ENCODE assay signal across 25 cellular contexts in genomic region chr10:21071001-21071673, GRCh38.
"Had no signal": no experiment of that assay in that cellular context is flagged by ENCODE, and none has a peak within 500 bp of the region (broad histone marks: within the 10 kb centered on the region; RNA-seq: fewer than 3 reads in every experiment).

No MANE protein-coding gene starts in this region.

- H2AFZ ChIP-seq: hepatocyte had no signal

- H3K79me2 ChIP-seq: hepatocyte had no signal

- H3K9me3 ChIP-seq: left ventricle myocardium inferior, mucosa of descending colon, ovary, right atrium auricular region, suprapubic skin, thoracic aorta, tibial artery, uterus had no signal

- H3K4me3 ChIP-seq: hepatocyte, left ventricle myocardium inferior, lung, mucosa of descending colon, ovary, right atrium auricular region, skin epidermis, suprapubic skin, thoracic aorta, tibial artery, uterus had no signal

- H3K27me3 Mint-ChIP-seq: progenitor cell of endocrine pancreas, type B pancreatic cell had no signal

- ATAC-seq: mucosa of descending colon; naive thymus-derived CD4-positive, alpha-beta T cell; natural killer cell treated with Interleukin-12 subunit alpha and Interleukin-12 subunit beta and Interleukin-15 and Interleukin-18, amount 100 ng/mL, for 72 hours; sciatic nerve; stimulated activated naive B cell treated with anti-CD40 and anti-IgM and Interleukin-4, amounts not matched to agents 10 μg/mL and 1 μg/mL and 100 μg/mL, for 72 hours had no signal

- H3K27ac ChIP-seq: hepatocyte, ovary, skin epidermis, suprapubic skin, thoracic aorta, tibial artery, uterus had no signal

- H3K27ac Mint-ChIP-seq: memory B cell; naive thymus-derived CD4-positive, alpha-beta T cell; natural killer cell treated with Interleukin-12 subunit alpha and Interleukin-12 subunit beta and Interleukin-15 and Interleukin-18, amount 100 ng/mL, for 72 hours; progenitor cell of endocrine pancreas; stimulated activated naive B cell treated with anti-CD40 and anti-IgM and Interleukin-4, amounts not matched to agents 10 μg/mL and 1 μg/mL and 100 μg/mL, for 72 hours; stimulated activated naive CD8-positive, alpha-beta T cell treated with anti-CD3 and anti-CD28 coated beads, Interleukin-15, Interleukin-2, amounts not matched to agents 100 ng/mL and 50 ng/mL, for 24 hours; type B pancreatic cell had no signal

- H3K36me3 Mint-ChIP-seq: memory B cell; naive thymus-derived CD4-positive, alpha-beta T cell; natural killer cell treated with Interleukin-12 subunit alpha and Interleukin-12 subunit beta and Interleukin-15 and Interleukin-18, amount 100 ng/mL, for 72 hours; stimulated activated naive B cell treated with anti-CD40 and anti-IgM and Interleukin-4, amounts not matched to agents 10 μg/mL and 1 μg/mL and 100 μg/mL, for 72 hours; type B pancreatic cell had no signal

- H3K9me3 Mint-ChIP-seq: memory B cell; naive thymus-derived CD4-positive, alpha-beta T cell; natural killer cell treated with Interleukin-12 subunit alpha and Interleukin-12 subunit beta and Interleukin-15 and Interleukin-18, amount 100 ng/mL, for 72 hours; stimulated activated naive B cell treated with anti-CD40 and anti-IgM and Interleukin-4, amounts not matched to agents 10 μg/mL and 1 μg/mL and 100 μg/mL, for 72 hours; type B pancreatic cell had no signal

- H3K36me3 ChIP-seq: left ventricle myocardium inferior, ovary, right atrium auricular region, suprapubic skin, thoracic aorta, tibial artery, uterus had no signal

- H3K4me1 Mint-ChIP-seq: memory B cell; naive thymus-derived CD4-positive, alpha-beta T cell; stimulated activated naive B cell treated with anti-CD40 and anti-IgM and Interleukin-4, amounts not matched to agents 10 μg/mL and 1 μg/mL and 100 μg/mL, for 72 hours had no signal

- H3K27me3 ChIP-seq: hepatocyte, ovary, right atrium auricular region, suprapubic skin, uterus had no signal

- H3K4me1 ChIP-seq: suprapubic skin, tibial artery, uterus had no signal

- H3K4me3 Mint-ChIP-seq: memory B cell; naive thymus-derived CD4-positive, alpha-beta T cell; natural killer cell treated with Interleukin-12 subunit alpha and Interleukin-12 subunit beta and Interleukin-15 and Interleukin-18, amount 100 ng/mL, for 72 hours; stimulated activated naive B cell treated with anti-CD40 and anti-IgM and Interleukin-4, amounts not matched to agents 10 μg/mL and 1 μg/mL and 100 μg/mL, for 72 hours; stimulated activated naive CD8-positive, alpha-beta T cell treated with anti-CD3 and anti-CD28 coated beads, Interleukin-15, Interleukin-2, amounts not matched to agents 100 ng/mL and 50 ng/mL, for 24 hours; type B pancreatic cell had no signal

- DNase-seq: islet precursor cell; left ventricle myocardium inferior; midbrain; mucosa of descending colon; naive thymus-derived CD4-positive, alpha-beta T cell; ovary; stimulated activated CD4-positive, alpha-beta T cell treated with anti-CD3 and anti-CD28 coated beads, Interleukin-12 subunit alpha, Interleukin-12 subunit beta, amount 100 ng/mL, for 4 hours; stimulated activated CD4-positive, alpha-beta T cell treated with anti-CD3 and anti-CD28 coated beads, Interleukin-15, amount 100 ng/mL, for 24 hours; stimulated activated CD4-positive, alpha-beta T cell treated with anti-CD3 and anti-CD28 coated beads, Interleukin-2, amount 100 ng/mL, for 24 hours; stimulated activated CD4-positive, alpha-beta T cell treated with anti-CD3 and anti-CD28 coated beads, Interleukin-4, amount 100 ng/mL, for 1 hour; stimulated activated naive B cell treated with anti-CD40 and anti-IgM and Interleukin-4, amounts not matched to agents 10 μg/mL and 1 μg/mL and 100 μg/mL, for 72 hours; tibial artery; uterus had no signal

- H3K4me2 ChIP-seq: hepatocyte had no signal
